In genomic region chr5:55063220-55063863, GRCh38 we compare ENCODE assay signal across 16 cellular contexts. TPM values are rescaled to one million over a fixed set of nuclear protein-coding genes. Genes with fewer than 3 reads are reported as not detected.
DNase-seq lines count a peak whose midpoint lies in the region; ATAC-seq and TF ChIP-seq lines count a peak whose summit lies in the region.
"Had no signal": no experiment of that assay in that cellular context is flagged by ENCODE, and none has a peak within 500 bp of the region (broad histone marks: within the 10 kb centered on the region; RNA-seq: fewer than 3 reads in every experiment).

No MANE protein-coding gene starts in this region.

- POLR2A ChIA-PET in CD8-positive, alpha-beta T cell (lab: Charles Lee), result interaction anchor here (1.7 kb wide), 1 partner anchor 42 kb away, joined by 5 read pairs; no protein-coding TSS in a partner anchor

- DNase-seq in CD8-positive, alpha-beta T cell, result no peak
- DNase-seq in HCEC 1CT (peak; percentile 55), amniotic stem cell (lab: John Stamatoyannopoulos, UW) (peak; percentile 56), kidney tubule cell (ENCODE audit: low spot score) (peak; percentile 15)
- no peak for DNase-seq in stimulated activated CD4-positive, alpha-beta T cell treated with anti-CD3 and anti-CD28 coated beads, Interleukin-4, amount 100 ng/mL, for 24 hours
- no peak for DNase-seq in activated T-helper 2 cell treated with anti-CD3 and anti-CD28 coated beads, Interferon-gamma antibody, Interleukin-2, Interleukin-4, amounts not matched to agents 10 μg/mL and 5 μg/mL and 100 μg/mL, durations not matched to agents 14 hours and 24 hours and 36 hours (ENCODE audit: low spot score)
- DNase-seq: adrenal gland; effector CD8-positive, alpha-beta T cell; GOT3; head of caudate nucleus; NCI-H1048; NCI-H446; testis had no signal

- no peaks in the 10 kb centered on the region for H3K36me3 Mint-ChIP-seq in CD8-positive, alpha-beta T cell
- H3K36me3 Mint-ChIP-seq in activated T-helper 2 cell treated with anti-CD3 and anti-CD28 coated beads, Interferon-gamma antibody, Interleukin-2, Interleukin-4, amounts not matched to agents 10 μg/mL and 5 μg/mL and 100 μg/mL, durations not matched to agents 14 hours and 24 hours and 36 hours (ENCODE audit: low read depth), result peaks cover 48% of the 10 kb centered on the region

- peaks cover 45% of the 10 kb centered on the region for H3K4me1 ChIP-seq in CD8-positive, alpha-beta T cell (ENCODE audit: insufficient read depth, low read length)
- H3K4me1 ChIP-seq: adrenal gland, testis had no signal

- no peak overlapping the region for H3K27ac ChIP-seq in CD8-positive, alpha-beta T cell (ENCODE audit: low read depth, low read length)
- H3K27ac ChIP-seq: adrenal gland, testis had no signal

- intact Hi-C loops in CD8-positive, alpha-beta T cell (cut with DNase I, micrococcal nuclease), result loop anchor here (2.0 to 5.0 kb wide), 2 partner anchors 27 to 39 kb away; partner anchors contain the start of gene GZMA (in 1 of the 2)
- intact Hi-C loops in activated T-helper 2 cell treated with anti-CD3 and anti-CD28 coated beads, Interferon-gamma antibody, Interleukin-2, Interleukin-4, amounts not matched to agents 10 μg/mL and 5 μg/mL and 100 μg/mL, durations not matched to agents 14 hours and 24 hours and 36 hours (cut with micrococcal nuclease), result loop anchor here (2.0 to 5.0 kb wide), 3 partner anchors 39 to 71 kb away; partner anchors contain the start of gene GZMK

- H3K27me3 ChIP-seq in CD8-positive, alpha-beta T cell (ENCODE audit: insufficient read depth, low read length), result no peaks in the 10 kb centered on the region
- H3K27me3 ChIP-seq: adrenal gland, testis had no signal

- peak overlapping the region; percentile 20 for H3K27ac Mint-ChIP-seq in CD8-positive, alpha-beta T cell
- H3K27ac Mint-ChIP-seq in activated T-helper 2 cell treated with anti-CD3 and anti-CD28 coated beads, Interferon-gamma antibody, Interleukin-2, Interleukin-4, amounts not matched to agents 10 μg/mL and 5 μg/mL and 100 μg/mL, durations not matched to agents 14 hours and 24 hours and 36 hours, result no peak overlapping the region

- CTCF ChIA-PET in CD8-positive, alpha-beta T cell (lab: Charles Lee), result interaction anchor here (2.1 kb wide), 1 partner anchor 83 kb away, joined by 7 read pairs; no protein-coding TSS in a partner anchor

- H3K9me3 ChIP-seq in CD8-positive, alpha-beta T cell (ENCODE audit: low read length), result no peaks in the 10 kb centered on the region
- H3K9me3 ChIP-seq: adrenal gland, testis had no signal

- no peaks in the 10 kb centered on the region for H3K36me3 ChIP-seq in CD8-positive, alpha-beta T cell (ENCODE audit: insufficient read depth, low read length)
- H3K36me3 ChIP-seq: adrenal gland had no signal

- ATAC-seq in CD8-positive, alpha-beta T cell, result no peak
- ATAC-seq in HG03439 (IDR thresholded peaks at IDR 0.05; ENCODE audit: unreplicated experiment), result no peak

- no peaks in the 10 kb centered on the region for H3K27me3 Mint-ChIP-seq in CD8-positive, alpha-beta T cell (ENCODE audit: low read depth)
- H3K27me3 Mint-ChIP-seq in activated T-helper 2 cell treated with anti-CD3 and anti-CD28 coated beads, Interferon-gamma antibody, Interleukin-2, Interleukin-4, amounts not matched to agents 10 μg/mL and 5 μg/mL and 100 μg/mL, durations not matched to agents 14 hours and 24 hours and 36 hours (ENCODE audit: low read depth), result no peaks in the 10 kb centered on the region

- H3K4me3 Mint-ChIP-seq in CD8-positive, alpha-beta T cell, result no peak overlapping the region
- H3K4me3 Mint-ChIP-seq in activated T-helper 2 cell treated with anti-CD3 and anti-CD28 coated beads, Interferon-gamma antibody, Interleukin-2, Interleukin-4, amounts not matched to agents 10 μg/mL and 5 μg/mL and 100 μg/mL, durations not matched to agents 14 hours and 24 hours and 36 hours (ENCODE audit: low read depth), result no peak overlapping the region
- H3K4me3 Mint-ChIP-seq: neural crest cell had no signal

- peaks cover 58% of the 10 kb centered on the region for H3K4me1 Mint-ChIP-seq in CD8-positive, alpha-beta T cell (ENCODE audit: low read depth)
- peaks cover 73% of the 10 kb centered on the region for H3K4me1 Mint-ChIP-seq in activated T-helper 2 cell treated with anti-CD3 and anti-CD28 coated beads, Interferon-gamma antibody, Interleukin-2, Interleukin-4, amounts not matched to agents 10 μg/mL and 5 μg/mL and 100 μg/mL, durations not matched to agents 14 hours and 24 hours and 36 hours (ENCODE audit: low read depth)
- H3K4me1 Mint-ChIP-seq: neural crest cell had no signal

- no peaks in the 10 kb centered on the region for H3K9me3 Mint-ChIP-seq in CD8-positive, alpha-beta T cell
- peaks cover 26% of the 10 kb centered on the region for H3K9me3 Mint-ChIP-seq in activated T-helper 2 cell treated with anti-CD3 and anti-CD28 coated beads, Interferon-gamma antibody, Interleukin-2, Interleukin-4, amounts not matched to agents 10 μg/mL and 5 μg/mL and 100 μg/mL, durations not matched to agents 14 hours and 24 hours and 36 hours

- no peak overlapping the region for H3K4me3 ChIP-seq in CD8-positive, alpha-beta T cell (ENCODE audit: low read depth, low read length)
- H3K4me3 ChIP-seq: adrenal gland, testis had no signal

- no peak for TF ChIP-seq CTCF in CD8-positive, alpha-beta T cell (IDR thresholded peaks at IDR 0.05)

RNA-seq across cellular contexts. Expression of gene GZMA, which starts 39.1 kb away (rescaled TPM):
- 10 to 100 TPM; 13.4 to 13.6 TPM for total RNA-seq in CD8-positive, alpha-beta T cell
- 95.1 and 96.9 TPM in 2 replicates for total RNA-seq in activated T-helper 2 cell treated with anti-CD3 and anti-CD28 coated beads, Interferon-gamma antibody, Interleukin-2, Interleukin-4, amounts not matched to agents 10 μg/mL and 5 μg/mL and 100 μg/mL, durations not matched to agents 14 hours and 24 hours and 36 hours
- total RNA-seq: neural crest cell had no signal

RNA-seq across cellular contexts. Expression of gene GZMK, which starts 39.3 kb away (rescaled TPM):
- total RNA-seq in CD8-positive, alpha-beta T cell, result 10 to 100 TPM; 38.8 to 42.2 TPM
- 0.23 and 0.55 TPM in 2 replicates for total RNA-seq in activated T-helper 2 cell treated with anti-CD3 and anti-CD28 coated beads, Interferon-gamma antibody, Interleukin-2, Interleukin-4, amounts not matched to agents 10 μg/mL and 5 μg/mL and 100 μg/mL, durations not matched to agents 14 hours and 24 hours and 36 hours
- total RNA-seq: neural crest cell, skeletal muscle tissue had no signal

Comparison
In these comparisons a context has a peak if more than half of its experiments do, and no peak if none do; other contexts are left out.
1. DNase-seq: peak in HCEC 1CT (single experiment), amniotic stem cell (single experiment) and kidney tubule cell (single experiment); none in CD8-positive, alpha-beta T cell (0 of 7), stimulated activated CD4-positive, alpha-beta T cell treated with anti-CD3 and anti-CD28 coated beads, Interleukin-4, amount 100 ng/mL, for 24 hours (single experiment) and activated T-helper 2 cell treated with anti-CD3 and anti-CD28 coated beads, Interferon-gamma antibody, Interleukin-2, Interleukin-4, amounts not matched to agents 10 μg/mL and 5 μg/mL and 100 μg/mL, durations not matched to agents 14 hours and 24 hours and 36 hours (single experiment).
2. RNA of gene GZMK, which starts 39.3 kb away (total RNA-seq): 38.8 to 42.2 TPM in CD8-positive, alpha-beta T cell; 0.23 to 0.55 TPM in activated T-helper 2 cell treated with anti-CD3 and anti-CD28 coated beads, Interferon-gamma antibody, Interleukin-2, Interleukin-4, amounts not matched to agents 10 μg/mL and 5 μg/mL and 100 μg/mL, durations not matched to agents 14 hours and 24 hours and 36 hours; every median in the first group is over 10 times any median in the second.